Comparison of ENCODE assay signal across 8 cellular contexts in genomic region chr1:121076674-121077073, GRCh38.
DNase-seq lines count a peak whose midpoint lies in the region; ATAC-seq lines count a peak whose summit lies in the region.
"Not testable (repeated sequence)": the region's sequence is repeated elsewhere in the genome, so short reads cannot be mapped to it uniquely, and the experiment has no call there.

No MANE protein-coding gene starts in this region.

- not testable (repeated sequence) for H3K27ac ChIP-seq in naive thymus-derived CD4-positive, alpha-beta T cell (ENCODE audit: low read depth, low read length)

- not testable (repeated sequence) for H3K9me3 Mint-ChIP-seq in activated naive CD4-positive, alpha-beta T cell treated with anti-CD3 and anti-CD28 coated beads for 36 hours; naive thymus-derived CD4-positive, alpha-beta T cell

- H3K27me3 Mint-ChIP-seq in activated naive CD4-positive, alpha-beta T cell treated with anti-CD3 and anti-CD28 coated beads for 36 hours (ENCODE audit: low read depth); naive thymus-derived CD4-positive, alpha-beta T cell: not testable (repeated sequence)

- CTCF ChIA-PET in activated naive CD4-positive, alpha-beta T cell treated with anti-CD3 and anti-CD28 coated beads for 36 hours (lab: Charles Lee); naive thymus-derived CD4-positive, alpha-beta T cell (lab: Charles Lee): not testable (repeated sequence)

- peak overlapping the region; percentile 92 for H3K27ac Mint-ChIP-seq in activated naive CD4-positive, alpha-beta T cell treated with anti-CD3 and anti-CD28 coated beads for 36 hours
- peak overlapping the region in 1 of 9 donors; percentile 67 for H3K27ac Mint-ChIP-seq in naive thymus-derived CD4-positive, alpha-beta T cell

- not testable (repeated sequence) for H3K4me3 ChIP-seq in naive thymus-derived CD4-positive, alpha-beta T cell (ENCODE audit: low read length)

- DNase-seq in activated naive CD4-positive, alpha-beta T cell treated with anti-CD3 and anti-CD28 coated beads for 36 hours; naive thymus-derived CD4-positive, alpha-beta T cell: not testable (repeated sequence)

- not testable (repeated sequence) for H3K36me3 ChIP-seq in naive thymus-derived CD4-positive, alpha-beta T cell (ENCODE audit: control insufficient read depth in 2 of 3, insufficient read depth in 3 of 3, low read length in 3 of 3)

- POLR2A ChIA-PET in naive thymus-derived CD4-positive, alpha-beta T cell (lab: Charles Lee) = not testable (repeated sequence)

- peaks cover 30% of the 10 kb centered on the region for H3K4me1 Mint-ChIP-seq in activated naive CD4-positive, alpha-beta T cell treated with anti-CD3 and anti-CD28 coated beads for 36 hours (ENCODE audit: low read depth)
- H3K4me1 Mint-ChIP-seq in naive thymus-derived CD4-positive, alpha-beta T cell = peaks cover 0 to 22% (median 14%) of the 10 kb centered on the region in 7 donors

- intact Hi-C loops in activated naive CD4-positive, alpha-beta T cell treated with anti-CD3 and anti-CD28 coated beads for 36 hours (cut with micrococcal nuclease); naive thymus-derived CD4-positive, alpha-beta T cell (cut with micrococcal nuclease): not testable (repeated sequence)

- ATAC-seq in GM18511 (IDR thresholded peaks at IDR 0.05; ENCODE audit: unreplicated experiment) (peak; percentile 95), GM19351 (IDR thresholded peaks at IDR 0.05; ENCODE audit: unreplicated experiment) (peak; percentile 97), GM21529 (IDR thresholded peaks at IDR 0.05; ENCODE audit: unreplicated experiment) (peak; percentile 93), HG02798 (IDR thresholded peaks at IDR 0.05; ENCODE audit: poor library complexity, unreplicated experiment) (peak; percentile 81), HG03103 (IDR thresholded peaks at IDR 0.05; ENCODE audit: low read depth, unreplicated experiment) (peak; percentile 83), HG03565 (IDR thresholded peaks at IDR 0.05; ENCODE audit: unreplicated experiment) (peak; percentile 97)
- peak; percentile 74 for ATAC-seq in naive thymus-derived CD4-positive, alpha-beta T cell

- H3K4me1 ChIP-seq in naive thymus-derived CD4-positive, alpha-beta T cell (ENCODE audit: control insufficient read depth in 2 of 2, insufficient read depth in 2 of 2, low read length in 2 of 2) = not testable (repeated sequence)

- not testable (repeated sequence) for H3K4me3 Mint-ChIP-seq in activated naive CD4-positive, alpha-beta T cell treated with anti-CD3 and anti-CD28 coated beads for 36 hours; naive thymus-derived CD4-positive, alpha-beta T cell

- H3K36me3 Mint-ChIP-seq in activated naive CD4-positive, alpha-beta T cell treated with anti-CD3 and anti-CD28 coated beads for 36 hours (ENCODE audit: low read depth); naive thymus-derived CD4-positive, alpha-beta T cell: not testable (repeated sequence)

- H3K27me3 ChIP-seq in naive thymus-derived CD4-positive, alpha-beta T cell (ENCODE audit: control insufficient read depth in 2 of 2, insufficient read depth in 2 of 2, low read length in 2 of 2) = not testable (repeated sequence)

- not testable (repeated sequence) for H3K9me3 ChIP-seq in naive thymus-derived CD4-positive, alpha-beta T cell (ENCODE audit: control insufficient read depth in 2 of 3, low read length in 3 of 3)
